8 cellular contexts compared by ENCODE assay signal in the genomic region with DNA sequence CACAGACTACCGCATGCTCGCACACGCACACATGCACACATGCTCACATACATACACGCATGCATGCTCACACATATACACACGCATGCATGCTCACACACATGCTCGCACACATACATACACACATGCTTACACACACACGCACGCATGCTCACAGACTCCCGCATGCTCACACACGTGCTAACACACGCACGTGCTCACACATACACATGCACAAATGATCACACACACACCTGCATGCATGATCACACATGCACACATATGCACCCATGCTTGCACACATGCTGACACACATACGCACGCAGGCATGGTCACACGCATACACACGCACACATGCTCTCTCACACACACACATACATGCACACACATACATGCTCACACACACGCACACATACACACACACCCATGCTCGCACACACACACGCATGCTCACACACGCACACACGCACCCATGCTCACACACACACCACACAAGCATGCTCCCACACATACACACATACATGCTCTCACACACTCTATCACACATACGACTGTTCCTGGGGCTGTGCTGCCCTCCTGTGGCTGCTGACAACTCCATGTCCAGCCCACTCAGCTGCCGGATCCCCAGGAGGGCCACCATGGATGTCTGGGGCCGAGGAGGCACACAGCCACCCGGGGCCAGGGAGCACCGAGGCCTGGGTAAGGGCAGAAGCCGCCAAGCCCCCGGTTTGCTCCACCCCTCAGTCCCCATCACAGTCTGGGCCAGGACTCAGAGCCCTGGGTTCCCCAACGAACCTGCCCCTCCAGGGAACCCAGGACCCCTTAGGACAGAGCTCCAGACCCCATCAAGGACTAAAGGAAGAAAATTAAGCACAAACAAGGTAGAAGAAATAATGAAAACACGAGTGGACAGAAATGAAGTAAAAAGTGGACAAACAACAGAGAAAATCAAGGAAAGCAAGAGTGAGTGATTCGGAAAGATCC. TPM values are rescaled to one million over a fixed set of nuclear protein-coding genes. Genes with fewer than 3 reads are reported as not detected.
DNase-seq lines count a peak whose midpoint lies in the region; ATAC-seq and TF ChIP-seq lines count a peak whose summit lies in the region.

No MANE protein-coding gene starts in this region.

- intact Hi-C loops in Right ventricle myocardium superior (cut with DNase I), result loop anchor here (2.0 kb wide), 1 partner anchor 143 kb away; no protein-coding TSS in a partner anchor

- no peak overlapping the region for H3K27ac ChIP-seq in SU-DHL-6 (ENCODE audit: low read depth, low read length)

- peak; percentile 70 for TF ChIP-seq CTCF in SU-DHL-6 (IDR thresholded peaks at IDR 0.05; ENCODE audit: insufficient read depth, low read length, poor library complexity, severe bottlenecking)

- peak; percentile 80 for DNase-seq in EH (ENCODE audit: low read depth)
- DNase-seq in MV-4-11 (lab: John Stamatoyannopoulos, UW), result peak; percentile 78
- DNase-seq in activated naive CD4-positive, alpha-beta T cell treated with anti-CD3 and anti-CD28 coated beads, Interleukin-2, amount 50 U/mL, for 16 hours, result peak; percentile 79
- DNase-seq in Right ventricle myocardium superior, result peak; percentile 91
- DNase-seq in renal cortical epithelial cell (ENCODE audit: low read depth), result peak; percentile 49

- no peak overlapping the region for H2AFZ ChIP-seq in SU-DHL-6 (ENCODE audit: low read depth, low read length, severe bottlenecking)

- H3F3A ChIP-seq in SU-DHL-6 (ENCODE audit: insufficient read depth), result no peaks in the 10 kb centered on the region

- H4K20me1 ChIP-seq in SU-DHL-6 (ENCODE audit: low read depth, low read length), result no peaks in the 10 kb centered on the region

- no peak overlapping the region for H3K4me3 ChIP-seq in SU-DHL-6 (ENCODE audit: insufficient read depth, low read length, poor library complexity, severe bottlenecking)

- H3K4me2 ChIP-seq in SU-DHL-6 (ENCODE audit: low read depth, low read length, poor library complexity, severe bottlenecking), result no peak overlapping the region

- ATAC-seq in Right ventricle myocardium superior (ENCODE audit: poor library complexity), result peak; percentile 95
- ATAC-seq in HG02678 (IDR thresholded peaks at IDR 0.05; ENCODE audit: unreplicated experiment), result no peak
- ATAC-seq in HG03571 (IDR thresholded peaks at IDR 0.05; ENCODE audit: unreplicated experiment), result no peak

- H3K9me2 ChIP-seq in SU-DHL-6 (replicated peaks; ENCODE audit: insufficient read depth, low read length), result no peaks in the 10 kb centered on the region

- H3K36me3 ChIP-seq in SU-DHL-6 (ENCODE audit: low read length), result no peaks in the 10 kb centered on the region

- H3K9ac ChIP-seq in SU-DHL-6 (ENCODE audit: low read length), result no peak overlapping the region

- no peaks in the 10 kb centered on the region for H3K27me3 ChIP-seq in SU-DHL-6 (ENCODE audit: low read length)

- H3K79me2 ChIP-seq in SU-DHL-6 (ENCODE audit: insufficient read depth, low read length), result no peaks in the 10 kb centered on the region

- H3K9me3 ChIP-seq in SU-DHL-6 (ENCODE audit: insufficient read depth, low read length), result no peaks in the 10 kb centered on the region

RNA-seq across cellular contexts. Expression of gene EGFL7, which starts 31.4 kb away (rescaled TPM):
- total RNA-seq in Right ventricle myocardium superior (61.5 TPM), renal cortical epithelial cell (3.8 and 19.4 TPM in 2 replicates)

RNA-seq across cellular contexts. Expression of gene AGPAT2, which starts 55.9 kb away (rescaled TPM):
- 48.6 TPM for total RNA-seq in Right ventricle myocardium superior
- 53.8 and 70.5 TPM in 2 replicates for total RNA-seq in renal cortical epithelial cell
